In the genomic region with DNA sequence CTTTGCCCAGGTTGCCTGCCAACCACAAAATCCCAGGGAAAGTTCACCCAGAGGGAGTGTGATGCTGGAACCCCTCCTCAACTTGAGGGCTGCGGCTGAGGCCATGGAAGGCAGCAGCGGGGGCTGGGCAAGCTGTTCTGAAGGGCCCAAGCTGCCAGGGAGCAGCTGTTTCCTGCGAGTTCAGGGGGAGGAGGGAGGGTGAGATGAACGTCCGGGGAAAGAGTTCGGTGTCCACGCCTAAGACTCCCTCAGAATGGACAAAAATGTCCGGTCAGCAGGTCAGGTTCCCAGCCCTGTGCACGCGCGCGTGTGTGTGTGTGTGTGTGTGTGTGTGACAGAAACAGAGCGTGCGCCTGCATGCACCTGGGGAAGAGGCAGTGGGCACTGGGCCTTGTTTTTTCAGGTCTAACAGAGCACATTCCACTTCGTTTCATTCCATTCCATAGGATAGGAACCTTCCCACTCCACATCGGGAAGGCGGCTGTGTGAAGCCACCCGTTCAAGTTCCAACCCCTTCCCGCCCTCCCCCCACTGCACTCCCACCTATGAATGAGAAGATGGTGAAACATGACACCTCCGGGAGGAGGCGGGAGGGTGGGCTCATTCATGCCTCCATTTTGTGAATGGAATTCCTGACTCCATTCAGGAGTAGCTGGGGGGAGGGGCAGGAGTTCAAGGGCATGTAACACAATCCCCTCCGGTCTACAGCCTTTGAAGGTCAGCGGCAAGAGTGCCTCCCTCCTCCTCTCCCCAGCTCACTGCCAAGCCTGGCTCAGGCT, we compare ENCODE assay signal across 8 cellular contexts. TPM values are rescaled to one million over a fixed set of nuclear protein-coding genes. Genes with fewer than 3 reads are reported as not detected.
DNase-seq lines count a peak whose midpoint lies in the region; ATAC-seq, FAIRE-seq and TF ChIP-seq lines count a peak whose summit lies in the region.

No MANE protein-coding gene starts in this region.

- peak overlapping the region; percentile 31 for H3K27ac ChIP-seq in muscle layer of duodenum (ENCODE audit: low read length)

- no peaks in the 10 kb centered on the region for H3K36me3 Mint-ChIP-seq in activated naive CD4-positive, alpha-beta T cell treated with anti-CD3 and anti-CD28 coated beads, Interleukin-2, amount 50 U/mL, for 72 hours

- H3K4me1 ChIP-seq in muscle layer of duodenum (ENCODE audit: control insufficient read depth in 1 of 2, insufficient read depth in 2 of 2, low read length in 2 of 2) = peaks cover 9 to 20% of the 10 kb centered on the region in 2 donors

- peak; percentile 61 for DNase-seq in EL
- peak; percentile 99 for DNase-seq in NCI-H510A (lab: John Stamatoyannopoulos, UW)
- DNase-seq in epithelial cell of esophagus (ENCODE audit: low read depth) = peak; percentile 33
- DNase-seq in medulla oblongata (ENCODE audit: extremely low spot score) = no peak
- no peak for DNase-seq in activated naive CD4-positive, alpha-beta T cell treated with anti-CD3 and anti-CD28 coated beads, Interleukin-2, amount 50 U/mL, for 72 hours (ENCODE audit: low spot score in 2 of 2)
- no peak for DNase-seq in GM12892 (ENCODE audit: insufficient read length)

- H3K4me3 ChIP-seq in epithelial cell of esophagus (ENCODE audit: low read length) = no peak overlapping the region
- peak overlapping the region in 1 of 2 donors; percentile 29 for H3K4me3 ChIP-seq in muscle layer of duodenum (ENCODE audit: low read depth in 1 of 2, low read length in 2 of 2)

- no peak for FAIRE-seq in GM12892 (lab: Jason Lieb, UNC)

- no peak for TF ChIP-seq POLR2A in GM12892 (IDR thresholded peaks at IDR 0.05; ENCODE audit: low read depth, low read length)

- H3K36me3 ChIP-seq in muscle layer of duodenum (ENCODE audit: control insufficient read depth in 1 of 2, insufficient read depth in 2 of 2, low read length in 2 of 2) = peaks cover 11 to 12% of the 10 kb centered on the region in 2 donors

- no peaks in the 10 kb centered on the region for H3K9me3 Mint-ChIP-seq in activated naive CD4-positive, alpha-beta T cell treated with anti-CD3 and anti-CD28 coated beads, Interleukin-2, amount 50 U/mL, for 72 hours

- no peaks in the 10 kb centered on the region for H3K27me3 ChIP-seq in muscle layer of duodenum (ENCODE audit: low read depth, low read length)

- no peak overlapping the region for H3K27ac Mint-ChIP-seq in activated naive CD4-positive, alpha-beta T cell treated with anti-CD3 and anti-CD28 coated beads, Interleukin-2, amount 50 U/mL, for 72 hours

- no peak for ATAC-seq in HG03108 (IDR thresholded peaks at IDR 0.05; ENCODE audit: unreplicated experiment)
- no peak for ATAC-seq in activated naive CD4-positive, alpha-beta T cell treated with anti-CD3 and anti-CD28 coated beads, Interleukin-2, amount 50 U/mL, for 72 hours

- no peak for TF ChIP-seq CTCF in epithelial cell of esophagus (IDR thresholded peaks at IDR 0.05; ENCODE audit: insufficient read depth, low read depth, low read length, missing control alignments)

- H3K9me3 ChIP-seq in muscle layer of duodenum (ENCODE audit: control insufficient read depth in 1 of 2, low read length in 2 of 2) = no peaks in the 10 kb centered on the region

RNA-seq across cellular contexts. Expression of a gene that starts 15.6 kb away (rescaled TPM):
- total RNA-seq in activated naive CD4-positive, alpha-beta T cell treated with anti-CD3 and anti-CD28 coated beads, Interleukin-2, amount 50 U/mL, for 72 hours = 1 to 10 TPM in 1 of 2 donors, under 1 TPM in 1; 0.32 to 2.2 TPM
- 4.1 TPM for polyA plus RNA-seq in GM12892 (2012; ENCODE audit: missing spikeins)

RNA-seq across cellular contexts. Expression of a gene that starts 46.7 kb away (rescaled TPM):
- 10 to 100 TPM; 42.6 to 71.0 TPM for total RNA-seq in activated naive CD4-positive, alpha-beta T cell treated with anti-CD3 and anti-CD28 coated beads, Interleukin-2, amount 50 U/mL, for 72 hours
- 15.2 TPM for polyA plus RNA-seq in GM12892 (2012; ENCODE audit: missing spikeins)

Comparison
In these comparisons a context has a peak if more than half of its experiments do, and no peak if none do; other contexts are left out.
1. DNase-seq: peak in EL (single experiment), NCI-H510A (single experiment) and epithelial cell of esophagus (single experiment); none in medulla oblongata (single experiment), activated naive CD4-positive, alpha-beta T cell treated with anti-CD3 and anti-CD28 coated beads, Interleukin-2, amount 50 U/mL, for 72 hours (0 of 2) and GM12892 (single experiment).